In genomic region chr1:151539321-151540020, GRCh38 we compare ENCODE assay signal across 1 cellular context.
TF ChIP-seq lines count a peak whose summit lies in the region.

No MANE protein-coding gene starts in this region.

TF ChIP-seq in HepG2, 621 proteins besides CTCF, POLR2A, EP300 and RAD21 (continued from another document and continues in another):
- TF ChIP-seq ZBED4 (CRISPR knock-in tag; IDR thresholded peaks at IDR 0.05; ENCODE audit: borderline replicate concordance) = peak; percentile 51; the same call in 1 of the 2 replicates
- TF ChIP-seq KAT8 (CRISPR knock-in tag; IDR thresholded peaks at IDR 0.05) = no peak
- TF ChIP-seq ZNF510 (CRISPR knock-in tag; IDR thresholded peaks at IDR 0.05; ENCODE audit: low read depth) = 0 out of 2 replicates have a peak, but pooled peaks have one; percentile 44
- no peak for TF ChIP-seq ELF1 (CRISPR knock-in tag; IDR thresholded peaks at IDR 0.05)
- TF ChIP-seq PHF21A (CRISPR knock-in tag; IDR thresholded peaks at IDR 0.05) = no peak; the same call in 1 of the 2 replicates
- TF ChIP-seq PLRG1 (conservative IDR thresholded peaks at IDR 0.05) = no peak
- TF ChIP-seq MZF1 (CRISPR knock-in tag; IDR thresholded peaks at IDR 0.05; ENCODE audit: borderline replicate concordance) = 0 out of 2 replicates have a peak, but pooled peaks have one; percentile 32
- no peak for TF ChIP-seq ZNF747 (CRISPR knock-in tag; IDR thresholded peaks at IDR 0.05; ENCODE audit: borderline replicate concordance)
- TF ChIP-seq ZBTB39 (CRISPR knock-in tag; IDR thresholded peaks at IDR 0.05) = no peak; the same call in 1 of the 2 replicates
- no peak for TF ChIP-seq SMAD3 (CRISPR knock-in tag; IDR thresholded peaks at IDR 0.05)
- TF ChIP-seq HNRNPL (IDR thresholded peaks at IDR 0.05; ENCODE audit: low read depth, low read length) = no peak
- no peak for TF ChIP-seq MAFG (CRISPR knock-in tag; IDR thresholded peaks at IDR 0.05)
- no peak for TF ChIP-seq MXD3 (CRISPR knock-in tag; IDR thresholded peaks at IDR 0.05)
- TF ChIP-seq, protein P1, sequence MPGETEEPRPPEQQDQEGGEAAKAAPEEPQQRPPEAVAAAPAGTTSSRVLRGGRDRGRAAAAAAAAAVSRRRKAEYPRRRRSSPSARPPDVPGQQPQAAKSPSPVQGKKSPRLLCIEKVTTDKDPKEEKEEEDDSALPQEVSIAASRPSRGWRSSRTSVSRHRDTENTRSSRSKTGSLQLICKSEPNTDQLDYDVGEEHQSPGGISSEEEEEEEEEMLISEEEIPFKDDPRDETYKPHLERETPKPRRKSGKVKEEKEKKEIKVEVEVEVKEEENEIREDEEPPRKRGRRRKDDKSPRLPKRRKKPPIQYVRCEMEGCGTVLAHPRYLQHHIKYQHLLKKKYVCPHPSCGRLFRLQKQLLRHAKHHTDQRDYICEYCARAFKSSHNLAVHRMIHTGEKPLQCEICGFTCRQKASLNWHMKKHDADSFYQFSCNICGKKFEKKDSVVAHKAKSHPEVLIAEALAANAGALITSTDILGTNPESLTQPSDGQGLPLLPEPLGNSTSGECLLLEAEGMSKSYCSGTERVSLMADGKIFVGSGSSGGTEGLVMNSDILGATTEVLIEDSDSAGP (CRISPR knock-in tag; IDR thresholded peaks at IDR 0.05; ENCODE audit: borderline replicate concordance) = no peak
- no peak for TF ChIP-seq XBP1 (CRISPR knock-in tag; IDR thresholded peaks at IDR 0.05)
- no peak for TF ChIP-seq ZKSCAN5 (CRISPR knock-in tag; IDR thresholded peaks at IDR 0.05)
- peak; percentile 42; the same call in 1 of the 2 replicates for TF ChIP-seq ZNF609 (CRISPR knock-in tag; IDR thresholded peaks at IDR 0.05; ENCODE audit: borderline replicate concordance)
- no peak for TF ChIP-seq NFYC (CRISPR knock-in tag; IDR thresholded peaks at IDR 0.05)
- no peak for TF ChIP-seq KDM3A (CRISPR knock-in tag; IDR thresholded peaks at IDR 0.05; ENCODE audit: low read depth)
- TF ChIP-seq FOXJ3 (CRISPR knock-in tag; IDR thresholded peaks at IDR 0.05; ENCODE audit: borderline replicate concordance) = no peak
- no peak for TF ChIP-seq TEAD2 (CRISPR knock-in tag; IDR thresholded peaks at IDR 0.05)
- TF ChIP-seq ZMYM2 (CRISPR knock-in tag; IDR thresholded peaks at IDR 0.05) = no peak
- TF ChIP-seq, protein P2, sequence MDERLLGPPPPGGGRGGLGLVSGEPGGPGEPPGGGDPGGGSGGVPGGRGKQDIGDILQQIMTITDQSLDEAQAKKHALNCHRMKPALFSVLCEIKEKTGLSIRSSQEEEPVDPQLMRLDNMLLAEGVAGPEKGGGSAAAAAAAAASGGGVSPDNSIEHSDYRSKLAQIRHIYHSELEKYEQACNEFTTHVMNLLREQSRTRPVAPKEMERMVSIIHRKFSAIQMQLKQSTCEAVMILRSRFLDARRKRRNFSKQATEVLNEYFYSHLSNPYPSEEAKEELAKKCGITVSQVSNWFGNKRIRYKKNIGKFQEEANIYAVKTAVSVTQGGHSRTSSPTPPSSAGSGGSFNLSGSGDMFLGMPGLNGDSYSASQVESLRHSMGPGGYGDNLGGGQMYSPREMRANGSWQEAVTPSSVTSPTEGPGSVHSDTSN (CRISPR knock-in tag; IDR thresholded peaks at IDR 0.05) = no peak
- no peak for TF ChIP-seq RBAK (CRISPR knock-in tag; IDR thresholded peaks at IDR 0.05)
- no peak for TF ChIP-seq RBM22 (optimal IDR thresholded peaks at IDR 0.05; ENCODE audit: low read length)
- TF ChIP-seq RFX1 (IDR thresholded peaks at IDR 0.05) = no peak
- no peak for TF ChIP-seq RFXANK (CRISPR knock-in tag; IDR thresholded peaks at IDR 0.05)
- 0 out of 2 replicates have a peak, but pooled peaks have one; percentile 6 for TF ChIP-seq ZNF776 (CRISPR knock-in tag; IDR thresholded peaks at IDR 0.05)
- TF ChIP-seq ZNF678 (CRISPR knock-in tag; IDR thresholded peaks at IDR 0.05) = no peak
- TF ChIP-seq GATAD1 (CRISPR knock-in tag; IDR thresholded peaks at IDR 0.05) = no peak
- TF ChIP-seq ZBTB7B (CRISPR knock-in tag; IDR thresholded peaks at IDR 0.05) = no peak; the same call in 1 of the 2 replicates
- TF ChIP-seq, protein P3, sequence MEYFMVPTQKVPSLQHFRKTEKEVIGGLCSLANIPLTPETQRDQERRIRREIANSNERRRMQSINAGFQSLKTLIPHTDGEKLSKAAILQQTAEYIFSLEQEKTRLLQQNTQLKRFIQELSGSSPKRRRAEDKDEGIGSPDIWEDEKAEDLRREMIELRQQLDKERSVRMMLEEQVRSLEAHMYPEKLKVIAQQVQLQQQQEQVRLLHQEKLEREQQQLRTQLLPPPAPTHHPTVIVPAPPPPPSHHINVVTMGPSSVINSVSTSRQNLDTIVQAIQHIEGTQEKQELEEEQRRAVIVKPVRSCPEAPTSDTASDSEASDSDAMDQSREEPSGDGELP (IDR thresholded peaks at IDR 0.05; ENCODE audit: borderline replicate concordance, low read depth) = no peak
- TF ChIP-seq ZNF3 (CRISPR knock-in tag; IDR thresholded peaks at IDR 0.05) = no peak
- TF ChIP-seq NCOR1 (IDR thresholded peaks at IDR 0.05; ENCODE audit: borderline replicate concordance, low read length) = no peak
- TF ChIP-seq NAIF1 (CRISPR knock-in tag; IDR thresholded peaks at IDR 0.05; ENCODE audit: borderline replicate concordance) = no peak
- no peak for TF ChIP-seq ZNF256 (CRISPR knock-in tag; conservative IDR thresholded peaks at IDR 0.05)
- TF ChIP-seq ZNF775 (CRISPR knock-in tag; IDR thresholded peaks at IDR 0.05; ENCODE audit: borderline replicate concordance) = 0 out of 2 replicates have a peak, but pooled peaks have one; percentile 37
- no peak for TF ChIP-seq MTF2 (CRISPR knock-in tag; IDR thresholded peaks at IDR 0.05; ENCODE audit: borderline replicate concordance)
- TF ChIP-seq ZNF274 (CRISPR knock-in tag; IDR thresholded peaks at IDR 0.05) = no peak
- TF ChIP-seq, protein P4, sequence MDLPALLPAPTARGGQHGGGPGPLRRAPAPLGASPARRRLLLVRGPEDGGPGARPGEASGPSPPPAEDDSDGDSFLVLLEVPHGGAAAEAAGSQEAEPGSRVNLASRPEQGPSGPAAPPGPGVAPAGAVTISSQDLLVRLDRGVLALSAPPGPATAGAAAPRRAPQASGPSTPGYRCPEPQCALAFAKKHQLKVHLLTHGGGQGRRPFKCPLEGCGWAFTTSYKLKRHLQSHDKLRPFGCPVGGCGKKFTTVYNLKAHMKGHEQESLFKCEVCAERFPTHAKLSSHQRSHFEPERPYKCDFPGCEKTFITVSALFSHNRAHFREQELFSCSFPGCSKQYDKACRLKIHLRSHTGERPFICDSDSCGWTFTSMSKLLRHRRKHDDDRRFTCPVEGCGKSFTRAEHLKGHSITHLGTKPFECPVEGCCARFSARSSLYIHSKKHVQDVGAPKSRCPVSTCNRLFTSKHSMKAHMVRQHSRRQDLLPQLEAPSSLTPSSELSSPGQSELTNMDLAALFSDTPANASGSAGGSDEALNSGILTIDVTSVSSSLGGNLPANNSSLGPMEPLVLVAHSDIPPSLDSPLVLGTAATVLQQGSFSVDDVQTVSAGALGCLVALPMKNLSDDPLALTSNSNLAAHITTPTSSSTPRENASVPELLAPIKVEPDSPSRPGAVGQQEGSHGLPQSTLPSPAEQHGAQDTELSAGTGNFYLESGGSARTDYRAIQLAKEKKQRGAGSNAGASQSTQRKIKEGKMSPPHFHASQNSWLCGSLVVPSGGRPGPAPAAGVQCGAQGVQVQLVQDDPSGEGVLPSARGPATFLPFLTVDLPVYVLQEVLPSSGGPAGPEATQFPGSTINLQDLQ (CRISPR knock-in tag; IDR thresholded peaks at IDR 0.05) = no peak
- no peak for TF ChIP-seq GFI1 (CRISPR knock-in tag; IDR thresholded peaks at IDR 0.05; ENCODE audit: borderline replicate concordance)
- no peak for TF ChIP-seq GZF1 (CRISPR knock-in tag; IDR thresholded peaks at IDR 0.05)
- TF ChIP-seq ZZZ3 (CRISPR knock-in tag; IDR thresholded peaks at IDR 0.05; ENCODE audit: borderline replicate concordance) = peak; percentile 31; the same call in 1 of the 2 replicates
- no peak for TF ChIP-seq THRA (CRISPR knock-in tag; IDR thresholded peaks at IDR 0.05; ENCODE audit: borderline replicate concordance)
- no peak for TF ChIP-seq NFKB2 (CRISPR knock-in tag; IDR thresholded peaks at IDR 0.05; ENCODE audit: borderline replicate concordance)
